ENCODE assay signal across 9 cellular contexts in the genomic region with DNA sequence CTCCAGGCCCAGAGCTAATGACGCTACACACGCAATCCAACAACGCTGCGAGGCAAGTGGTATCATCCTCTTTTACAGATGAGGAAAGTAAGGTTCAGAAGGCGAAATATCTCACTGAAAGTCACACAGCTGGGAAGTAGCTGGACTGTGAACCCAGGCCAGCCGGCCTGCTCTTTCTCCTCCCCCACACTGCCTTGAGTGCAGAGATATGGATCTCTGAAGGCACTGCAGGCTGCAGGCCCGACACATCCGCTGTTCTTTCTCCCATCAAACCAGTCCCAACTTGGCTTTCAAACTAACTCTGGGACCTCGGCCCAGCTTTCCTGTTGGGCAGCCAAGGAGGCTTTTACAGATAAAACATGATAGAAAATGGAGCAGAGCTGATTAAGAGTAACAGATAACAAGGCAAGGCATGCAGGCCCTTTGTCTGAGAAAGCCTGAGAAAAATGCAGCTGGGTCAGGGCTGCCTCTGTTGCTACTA.
DNase-seq lines count a peak whose midpoint lies in the region; ATAC-seq and TF ChIP-seq lines count a peak whose summit lies in the region.
"Had no signal": no experiment of that assay in that cellular context is flagged by ENCODE, and none has a peak within 500 bp of the region (broad histone marks: within the 10 kb centered on the region; RNA-seq: fewer than 3 reads in every experiment).

No MANE protein-coding gene starts in this region.

- H3K4me1 ChIP-seq in breast epithelium (no peaks in the 10 kb centered on the region), esophagus (ENCODE audit: control insufficient read depth in 2 of 2, insufficient read depth in 2 of 2, low read length in 1 of 2) (no peaks in the 10 kb centered on the region), PC-3 (ENCODE audit: insufficient read depth, low read length) (peaks cover 9% of the 10 kb centered on the region)

- CTCF ChIA-PET in MCF 10A (lab: Yijun Ruan, JAX) = interaction anchor here (0.5 to 1.6 kb wide), 4 partner anchors 19 to 286 kb away, joined by 3 to 4 read pairs (median 4); no protein-coding TSS in a partner anchor
- CTCF ChIA-PET in PC-3 (lab: Charles Lee) = no interaction called here

- intact Hi-C loops in breast epithelium (cut with DNase I; ENCODE audit: low total_unique reads) (no loop called here), MCF 10A (cut with micrococcal nuclease) (no loop called here), PC-3 (cut with micrococcal nuclease) (no loop called here)

- H3K4me3 ChIP-seq in breast epithelium (no peak overlapping the region), esophagus (ENCODE audit: low read depth in 1 of 2, low read length in 2 of 2) (no peak overlapping the region), PC-3 (ENCODE audit: low read length) (no peak overlapping the region)

- in situ Hi-C loops in ACHN (cut with HindIII; ENCODE audit: low pct_ligation_motif_present, low pct_unique_long_range_greater_than_20kb, low sequenced_read_pairs) = no loop called here

- no peaks in the 10 kb centered on the region for H3K9me3 ChIP-seq in breast epithelium
- no peaks in the 10 kb centered on the region for H3K9me3 ChIP-seq in esophagus (ENCODE audit: control insufficient read depth in 2 of 2, insufficient read depth in 1 of 2, low read depth in 1 of 2, low read length in 1 of 2)
- no peaks in the 10 kb centered on the region for H3K9me3 ChIP-seq in PC-3 (ENCODE audit: low read length)

- H3K27ac ChIP-seq in breast epithelium = peak overlapping the region; percentile 56 to 59
- H3K27ac ChIP-seq in esophagus (ENCODE audit: low read depth in 2 of 2, low read length in 1 of 2) = peak overlapping the region; percentile 6 to 20
- no peak overlapping the region for H3K27ac ChIP-seq in PC-3 (ENCODE audit: low read length)

- H3K36me3 ChIP-seq in breast epithelium (no peaks in the 10 kb centered on the region), esophagus (ENCODE audit: control insufficient read depth in 2 of 2, insufficient read depth in 2 of 2, low read length in 1 of 2) (no peaks in the 10 kb centered on the region), PC-3 (ENCODE audit: low read depth, low read length) (no peaks in the 10 kb centered on the region)

- H2AFZ ChIP-seq in PC-3 (ENCODE audit: low read length) = no peak overlapping the region

- H4K20me1 ChIP-seq in PC-3 (ENCODE audit: low read length) = no peaks in the 10 kb centered on the region

- no peak for DNase-seq in breast epithelium (ENCODE audit: low spot score in 2 of 2)
- DNase-seq in MCF 10A (ENCODE audit: unreplicated experiment) = no peak
- no peak for DNase-seq in nephron progenitor cell
- no peak for DNase-seq in stimulated activated CD4-positive, alpha-beta T cell treated with anti-CD3 and anti-CD28 coated beads, Interleukin-4, amount 100 ng/mL, for 24 hours
- DNase-seq in ACHN = no peak
- no peak for DNase-seq in PC-3

- POLR2A ChIA-PET in MCF 10A (lab: Yijun Ruan, JAX) = no interaction called here
- POLR2A ChIA-PET in PC-3 (lab: Charles Lee; ENCODE audit: unreplicated experiment) = no interaction called here

- H3K4me1 Mint-ChIP-seq in MCF 10A (ENCODE audit: insufficient read depth, unreplicated experiment) (peaks cover 7% of the 10 kb centered on the region), nephron progenitor cell (peaks cover 72% of the 10 kb centered on the region)

- no peaks in the 10 kb centered on the region for H3F3A ChIP-seq in PC-3 (ENCODE audit: low read length, unreplicated experiment)

- no peaks in the 10 kb centered on the region for H3K9me2 ChIP-seq in PC-3 (replicated peaks; ENCODE audit: low read length)

- no peak for ATAC-seq in GM18873 (IDR thresholded peaks at IDR 0.05; ENCODE audit: low FRiP score, unreplicated experiment)
- no peak for ATAC-seq in PC-3

- TF ChIP-seq CTCF in breast epithelium (IDR thresholded peaks at IDR 0.05) (no peak), MCF 10A (IDR thresholded peaks at IDR 0.05; ENCODE audit: unreplicated experiment) (no peak), nephron progenitor cell (IDR thresholded peaks at IDR 0.05) (no peak), PC-3 (conservative IDR thresholded peaks at IDR 0.05; ENCODE audit: low read depth, low read length) (no peak)

- no peak overlapping the region for H3K27ac Mint-ChIP-seq in MCF 10A (ENCODE audit: low read depth, unreplicated experiment)
- H3K27ac Mint-ChIP-seq in nephron progenitor cell = peak overlapping the region; percentile 62

- no peak for TF ChIP-seq POLR2A in breast epithelium (IDR thresholded peaks at IDR 0.05)

- H3K4me3 Mint-ChIP-seq in MCF 10A (ENCODE audit: unreplicated experiment) = no peak overlapping the region
- no peak overlapping the region for H3K4me3 Mint-ChIP-seq in nephron progenitor cell
- H3K4me3 Mint-ChIP-seq: neural crest cell had no signal

- no peak overlapping the region for H3K9ac ChIP-seq in PC-3 (ENCODE audit: low read length)

- no peaks in the 10 kb centered on the region for H3K79me2 ChIP-seq in PC-3 (ENCODE audit: low read length)

- no peaks in the 10 kb centered on the region for H3K9me3 Mint-ChIP-seq in MCF 10A (ENCODE audit: unreplicated experiment)
- H3K9me3 Mint-ChIP-seq in nephron progenitor cell = no peaks in the 10 kb centered on the region
- H3K9me3 Mint-ChIP-seq: neural crest cell had no signal

- WGBS in esophagus, 2 donors = 22 to 35% methylated on average over 9 of the region's 9 CpGs

- no peak overlapping the region for H3K4me2 ChIP-seq in PC-3 (ENCODE audit: low read length)

- H3K27me3 Mint-ChIP-seq in MCF 10A (ENCODE audit: insufficient read depth, unreplicated experiment) (no peaks in the 10 kb centered on the region), nephron progenitor cell (ENCODE audit: low read depth, poor library complexity) (no peaks in the 10 kb centered on the region)

- H3K27me3 ChIP-seq in breast epithelium (no peaks in the 10 kb centered on the region), esophagus (ENCODE audit: control insufficient read depth in 1 of 2, insufficient read depth in 2 of 2, low read length in 2 of 2) (no peaks in the 10 kb centered on the region), PC-3 (ENCODE audit: low read length) (no peaks in the 10 kb centered on the region)

- peaks cover 3% of the 10 kb centered on the region for H3K36me3 Mint-ChIP-seq in MCF 10A (ENCODE audit: insufficient read depth, unreplicated experiment)
- no peaks in the 10 kb centered on the region for H3K36me3 Mint-ChIP-seq in nephron progenitor cell (ENCODE audit: low read depth)

- no TSS peak for BruUV-seq in MCF 10A (replicated peaks; lab: Mats Ljungman, UMichigan)
- no TSS peak for BruUV-seq in PC-3 (replicated peaks; lab: Mats Ljungman, UMichigan)
